In genomic region chr3:187813198-187813597, GRCh38 we compare ENCODE assay signal across 22 cellular contexts.
"Had no signal": no experiment of that assay in that cellular context is flagged by ENCODE, and none has a peak within 500 bp of the region (broad histone marks: within the 10 kb centered on the region; RNA-seq: fewer than 3 reads in every experiment).

No MANE protein-coding gene starts in this region.

- FAIRE-seq: endothelial cell of umbilical vein, frontal cortex, kidney had no signal

- H3K9me3 ChIP-seq: colonic mucosa, gastroesophageal sphincter, left lung, lower lobe of right lung, mucosa of descending colon had no signal

- H3K27ac ChIP-seq: colonic mucosa, esophagus muscularis mucosa, foreskin keratinocyte, gastroesophageal sphincter, heart left ventricle, hepatocyte, left lung, lower lobe of right lung had no signal

- H3K4me3 ChIP-seq: colonic mucosa, esophagus muscularis mucosa, gastroesophageal sphincter, heart left ventricle, hepatocyte, left lung, lower lobe of right lung, mucosa of descending colon had no signal

- H3K36me3 ChIP-seq: colonic mucosa, esophagus muscularis mucosa, gastroesophageal sphincter, heart left ventricle, left lung, lower lobe of right lung had no signal

- H3K4me1 ChIP-seq: colonic mucosa had no signal

- DNase-seq: colonic mucosa; cortex of kidney; effector CD8-positive, alpha-beta T cell; effector memory CD8-positive, alpha-beta T cell; foreskin keratinocyte; heart left ventricle; hypothalamus; immature natural killer cell; islet precursor cell; kidney; kidney glomerular epithelial cell; left colon; left lung; left ventricle myocardium superior; lower lobe of right lung; mesenchymal stem cell; mucosa of descending colon had no signal

- ATAC-seq: effector memory CD8-positive, alpha-beta T cell; foreskin keratinocyte; gastroesophageal sphincter; heart left ventricle; left colon; left lung; left ventricle myocardium superior; lower lobe of right lung; mucosa of descending colon had no signal

- H3K27me3 ChIP-seq: colonic mucosa, esophagus muscularis mucosa, foreskin keratinocyte, gastroesophageal sphincter, heart left ventricle, hepatocyte, left lung had no signal
